In the genomic region with DNA sequence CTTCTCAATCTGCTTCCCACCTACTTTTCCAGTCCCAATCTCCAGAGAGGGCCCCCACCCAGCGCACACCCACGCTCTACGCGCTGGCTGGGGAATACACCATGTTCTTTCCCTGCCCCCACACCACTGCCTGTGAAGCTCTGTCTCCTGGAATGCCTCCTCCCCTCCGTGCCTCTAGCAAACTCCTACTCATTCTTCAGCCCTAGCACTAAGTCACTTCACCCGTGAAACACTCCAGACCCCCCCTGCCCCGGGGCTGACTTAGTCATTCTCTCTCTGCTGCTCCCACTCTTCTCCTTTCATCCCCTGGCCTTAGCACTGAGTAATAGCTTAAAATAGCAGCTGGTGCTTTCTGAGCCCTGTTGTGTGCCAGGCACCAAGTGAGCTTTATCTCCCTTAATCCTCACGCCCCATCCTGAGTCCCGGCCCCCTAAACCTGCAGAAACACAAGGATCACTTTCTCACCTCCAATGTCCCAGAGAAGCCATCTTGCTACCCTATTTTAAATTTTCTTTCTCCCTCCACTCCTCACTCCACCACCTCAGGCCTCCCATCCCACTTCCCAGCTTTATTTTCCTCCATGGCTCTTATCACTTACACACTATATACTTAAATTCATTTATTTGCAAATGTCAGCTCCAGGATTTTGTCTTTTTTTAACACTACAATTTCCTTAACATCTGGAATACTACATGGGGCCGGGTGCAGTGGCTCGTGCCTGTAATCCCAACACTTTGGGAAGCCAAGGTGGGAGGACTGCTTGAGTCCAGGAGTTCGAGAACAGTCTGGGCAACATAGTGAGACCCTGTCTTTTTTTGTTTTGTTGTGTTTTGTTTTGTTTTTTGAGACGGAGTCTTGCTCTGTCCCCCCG, we compare ENCODE assay signal across 1 cellular context.
TF ChIP-seq lines count a peak whose summit lies in the region.

No MANE protein-coding gene starts in this region.

TF ChIP-seq in GM12878, 131 proteins besides CTCF, POLR2A, EP300 and RAD21 (continues in another document):
- TF ChIP-seq EED (IDR thresholded peaks at IDR 0.05; ENCODE audit: low read depth) (peak; percentile 67; the same call in 1 of the 2 replicates), JUNB (IDR thresholded peaks at IDR 0.05) (peak; percentile 58; the same call in 1 of the 2 replicates), TCF7 (IDR thresholded peaks at IDR 0.05; ENCODE audit: borderline replicate concordance) (peak; percentile 71), FOXM1 (IDR thresholded peaks at IDR 0.05; ENCODE audit: low read depth, low read length) (peak; percentile 38; the same call in 1 of the 2 replicates), GATAD2B (conservative IDR thresholded peaks at IDR 0.05; ENCODE audit: low read depth) (no peak), MEF2A (IDR thresholded peaks at IDR 0.05; ENCODE audit: insufficient read depth, low read depth, low read length) (peak; percentile 67), HDGF (IDR thresholded peaks at IDR 0.05) (no peak), IKZF2 (IDR thresholded peaks at IDR 0.05) (peak in 1 of 2 experiments; percentile 22; a peak in 1 of 4 replicates), TAF1 (IDR thresholded peaks at IDR 0.05; ENCODE audit: borderline replicate concordance, low read depth, low read length) (no peak), STAT3 (IDR thresholded peaks at IDR 0.05; ENCODE audit: low read depth, low read length) (no peak), MTA3 (IDR thresholded peaks at IDR 0.05; ENCODE audit: borderline replicate concordance, low read length) (no peak), YY1 (IDR thresholded peaks at IDR 0.05; ENCODE audit: low read depth, low read length) (no peak), BACH1 (IDR thresholded peaks at IDR 0.05; ENCODE audit: borderline replicate concordance) (no peak), SUZ12 (IDR thresholded peaks at IDR 0.05; ENCODE audit: unreplicated experiment) (no peak), EGR1 (IDR thresholded peaks at IDR 0.05; ENCODE audit: borderline replicate concordance in 1 of 2, low read depth in 2 of 2, low read length in 2 of 2) (0 out of 3 replicates have a peak, but pooled peaks of 1 of the 2 experiments have one; percentile 2), SPI1 (IDR thresholded peaks at IDR 0.05; ENCODE audit: borderline replicate concordance, insufficient read depth, low read depth, low read length) (no peak), GABPA (IDR thresholded peaks at IDR 0.05; ENCODE audit: low read depth) (no peak), CREB1 (IDR thresholded peaks at IDR 0.05; ENCODE audit: low read depth) (no peak)
- TF ChIP-seq, protein P1, sequence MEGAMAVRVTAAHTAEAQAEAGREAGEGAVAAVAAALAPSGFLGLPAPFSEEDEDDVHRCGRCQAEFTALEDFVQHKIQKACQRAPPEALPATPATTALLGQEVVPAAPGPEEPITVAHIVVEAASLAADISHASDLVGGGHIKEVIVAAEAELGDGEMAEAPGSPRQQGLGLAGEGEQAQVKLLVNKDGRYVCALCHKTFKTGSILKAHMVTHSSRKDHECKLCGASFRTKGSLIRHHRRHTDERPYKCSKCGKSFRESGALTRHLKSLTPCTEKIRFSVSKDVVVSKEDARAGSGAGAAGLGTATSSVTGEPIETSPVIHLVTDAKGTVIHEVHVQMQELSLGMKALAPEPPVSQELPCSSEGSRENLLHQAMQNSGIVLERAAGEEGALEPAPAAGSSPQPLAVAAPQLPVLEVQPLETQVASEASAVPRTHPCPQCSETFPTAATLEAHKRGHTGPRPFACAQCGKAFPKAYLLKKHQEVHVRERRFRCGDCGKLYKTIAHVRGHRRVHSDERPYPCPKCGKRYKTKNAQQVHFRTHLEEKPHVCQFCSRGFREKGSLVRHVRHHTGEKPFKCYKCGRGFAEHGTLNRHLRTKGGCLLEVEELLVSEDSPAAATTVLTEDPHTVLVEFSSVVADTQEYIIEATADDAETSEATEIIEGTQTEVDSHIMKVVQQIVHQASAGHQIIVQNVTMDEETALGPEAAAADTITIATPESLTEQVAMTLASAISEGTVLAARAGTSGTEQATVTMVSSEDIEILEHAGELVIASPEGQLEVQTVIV (IDR thresholded peaks at IDR 0.05; ENCODE audit: borderline replicate concordance, partially characterized antibody), result no peak
- TF ChIP-seq, protein P2, sequence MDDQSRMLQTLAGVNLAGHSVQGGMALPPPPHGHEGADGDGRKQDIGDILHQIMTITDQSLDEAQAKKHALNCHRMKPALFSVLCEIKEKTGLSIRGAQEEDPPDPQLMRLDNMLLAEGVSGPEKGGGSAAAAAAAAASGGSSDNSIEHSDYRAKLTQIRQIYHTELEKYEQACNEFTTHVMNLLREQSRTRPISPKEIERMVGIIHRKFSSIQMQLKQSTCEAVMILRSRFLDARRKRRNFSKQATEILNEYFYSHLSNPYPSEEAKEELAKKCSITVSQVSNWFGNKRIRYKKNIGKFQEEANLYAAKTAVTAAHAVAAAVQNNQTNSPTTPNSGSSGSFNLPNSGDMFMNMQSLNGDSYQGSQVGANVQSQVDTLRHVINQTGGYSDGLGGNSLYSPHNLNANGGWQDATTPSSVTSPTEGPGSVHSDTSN (IDR thresholded peaks at IDR 0.05; ENCODE audit: insufficient replicate concordance, low read depth, low read length), result no peak
- TF ChIP-seq, protein P3, sequence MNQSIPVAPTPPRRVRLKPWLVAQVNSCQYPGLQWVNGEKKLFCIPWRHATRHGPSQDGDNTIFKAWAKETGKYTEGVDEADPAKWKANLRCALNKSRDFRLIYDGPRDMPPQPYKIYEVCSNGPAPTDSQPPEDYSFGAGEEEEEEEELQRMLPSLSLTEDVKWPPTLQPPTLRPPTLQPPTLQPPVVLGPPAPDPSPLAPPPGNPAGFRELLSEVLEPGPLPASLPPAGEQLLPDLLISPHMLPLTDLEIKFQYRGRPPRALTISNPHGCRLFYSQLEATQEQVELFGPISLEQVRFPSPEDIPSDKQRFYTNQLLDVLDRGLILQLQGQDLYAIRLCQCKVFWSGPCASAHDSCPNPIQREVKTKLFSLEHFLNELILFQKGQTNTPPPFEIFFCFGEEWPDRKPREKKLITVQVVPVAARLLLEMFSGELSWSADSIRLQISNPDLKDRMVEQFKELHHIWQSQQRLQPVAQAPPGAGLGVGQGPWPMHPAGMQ (IDR thresholded peaks at IDR 0.05; ENCODE audit: borderline replicate concordance), result no peak
- TF ChIP-seq, protein P4, sequence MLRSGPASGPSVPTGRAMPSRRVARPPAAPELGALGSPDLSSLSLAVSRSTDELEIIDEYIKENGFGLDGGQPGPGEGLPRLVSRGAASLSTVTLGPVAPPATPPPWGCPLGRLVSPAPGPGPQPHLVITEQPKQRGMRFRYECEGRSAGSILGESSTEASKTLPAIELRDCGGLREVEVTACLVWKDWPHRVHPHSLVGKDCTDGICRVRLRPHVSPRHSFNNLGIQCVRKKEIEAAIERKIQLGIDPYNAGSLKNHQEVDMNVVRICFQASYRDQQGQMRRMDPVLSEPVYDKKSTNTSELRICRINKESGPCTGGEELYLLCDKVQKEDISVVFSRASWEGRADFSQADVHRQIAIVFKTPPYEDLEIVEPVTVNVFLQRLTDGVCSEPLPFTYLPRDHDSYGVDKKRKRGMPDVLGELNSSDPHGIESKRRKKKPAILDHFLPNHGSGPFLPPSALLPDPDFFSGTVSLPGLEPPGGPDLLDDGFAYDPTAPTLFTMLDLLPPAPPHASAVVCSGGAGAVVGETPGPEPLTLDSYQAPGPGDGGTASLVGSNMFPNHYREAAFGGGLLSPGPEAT (IDR thresholded peaks at IDR 0.05; ENCODE audit: low read depth), result no peak
- TF ChIP-seq, protein P5, sequence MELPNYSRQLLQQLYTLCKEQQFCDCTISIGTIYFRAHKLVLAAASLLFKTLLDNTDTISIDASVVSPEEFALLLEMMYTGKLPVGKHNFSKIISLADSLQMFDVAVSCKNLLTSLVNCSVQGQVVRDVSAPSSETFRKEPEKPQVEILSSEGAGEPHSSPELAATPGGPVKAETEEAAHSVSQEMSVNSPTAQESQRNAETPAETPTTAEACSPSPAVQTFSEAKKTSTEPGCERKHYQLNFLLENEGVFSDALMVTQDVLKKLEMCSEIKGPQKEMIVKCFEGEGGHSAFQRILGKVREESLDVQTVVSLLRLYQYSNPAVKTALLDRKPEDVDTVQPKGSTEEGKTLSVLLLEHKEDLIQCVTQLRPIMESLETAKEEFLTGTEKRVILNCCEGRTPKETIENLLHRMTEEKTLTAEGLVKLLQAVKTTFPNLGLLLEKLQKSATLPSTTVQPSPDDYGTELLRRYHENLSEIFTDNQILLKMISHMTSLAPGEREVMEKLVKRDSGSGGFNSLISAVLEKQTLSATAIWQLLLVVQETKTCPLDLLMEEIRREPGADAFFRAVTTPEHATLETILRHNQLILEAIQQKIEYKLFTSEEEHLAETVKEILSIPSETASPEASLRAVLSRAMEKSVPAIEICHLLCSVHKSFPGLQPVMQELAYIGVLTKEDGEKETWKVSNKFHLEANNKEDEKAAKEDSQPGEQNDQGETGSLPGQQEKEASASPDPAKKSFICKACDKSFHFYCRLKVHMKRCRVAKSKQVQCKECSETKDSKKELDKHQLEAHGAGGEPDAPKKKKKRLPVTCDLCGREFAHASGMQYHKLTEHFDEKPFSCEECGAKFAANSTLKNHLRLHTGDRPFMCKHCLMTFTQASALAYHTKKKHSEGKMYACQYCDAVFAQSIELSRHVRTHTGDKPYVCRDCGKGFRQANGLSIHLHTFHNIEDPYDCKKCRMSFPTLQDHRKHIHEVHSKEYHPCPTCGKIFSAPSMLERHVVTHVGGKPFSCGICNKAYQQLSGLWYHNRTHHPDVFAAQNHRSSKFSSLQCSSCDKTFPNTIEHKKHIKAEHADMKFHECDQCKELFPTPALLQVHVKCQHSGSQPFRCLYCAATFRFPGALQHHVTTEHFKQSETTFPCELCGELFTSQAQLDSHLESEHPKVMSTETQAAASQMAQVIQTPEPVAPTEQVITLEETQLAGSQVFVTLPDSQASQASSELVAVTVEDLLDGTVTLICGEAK (IDR thresholded peaks at IDR 0.05; ENCODE audit: borderline replicate concordance), result no peak
- TF ChIP-seq, protein P6, sequence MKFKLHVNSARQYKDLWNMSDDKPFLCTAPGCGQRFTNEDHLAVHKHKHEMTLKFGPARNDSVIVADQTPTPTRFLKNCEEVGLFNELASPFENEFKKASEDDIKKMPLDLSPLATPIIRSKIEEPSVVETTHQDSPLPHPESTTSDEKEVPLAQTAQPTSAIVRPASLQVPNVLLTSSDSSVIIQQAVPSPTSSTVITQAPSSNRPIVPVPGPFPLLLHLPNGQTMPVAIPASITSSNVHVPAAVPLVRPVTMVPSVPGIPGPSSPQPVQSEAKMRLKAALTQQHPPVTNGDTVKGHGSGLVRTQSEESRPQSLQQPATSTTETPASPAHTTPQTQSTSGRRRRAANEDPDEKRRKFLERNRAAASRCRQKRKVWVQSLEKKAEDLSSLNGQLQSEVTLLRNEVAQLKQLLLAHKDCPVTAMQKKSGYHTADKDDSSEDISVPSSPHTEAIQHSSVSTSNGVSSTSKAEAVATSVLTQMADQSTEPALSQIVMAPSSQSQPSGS (IDR thresholded peaks at IDR 0.05; ENCODE audit: low read length), result peak; percentile 44; the same call in 1 of the 2 replicates
- TF ChIP-seq, protein P7, sequence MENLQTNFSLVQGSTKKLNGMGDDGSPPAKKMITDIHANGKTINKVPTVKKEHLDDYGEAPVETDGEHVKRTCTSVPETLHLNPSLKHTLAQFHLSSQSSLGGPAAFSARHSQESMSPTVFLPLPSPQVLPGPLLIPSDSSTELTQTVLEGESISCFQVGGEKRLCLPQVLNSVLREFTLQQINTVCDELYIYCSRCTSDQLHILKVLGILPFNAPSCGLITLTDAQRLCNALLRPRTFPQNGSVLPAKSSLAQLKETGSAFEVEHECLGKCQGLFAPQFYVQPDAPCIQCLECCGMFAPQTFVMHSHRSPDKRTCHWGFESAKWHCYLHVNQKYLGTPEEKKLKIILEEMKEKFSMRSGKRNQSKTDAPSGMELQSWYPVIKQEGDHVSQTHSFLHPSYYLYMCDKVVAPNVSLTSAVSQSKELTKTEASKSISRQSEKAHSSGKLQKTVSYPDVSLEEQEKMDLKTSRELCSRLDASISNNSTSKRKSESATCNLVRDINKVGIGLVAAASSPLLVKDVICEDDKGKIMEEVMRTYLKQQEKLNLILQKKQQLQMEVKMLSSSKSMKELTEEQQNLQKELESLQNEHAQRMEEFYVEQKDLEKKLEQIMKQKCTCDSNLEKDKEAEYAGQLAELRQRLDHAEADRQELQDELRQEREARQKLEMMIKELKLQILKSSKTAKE (IDR thresholded peaks at IDR 0.05; ENCODE audit: low read depth, poor library complexity, severe bottlenecking), result no peak
- TF ChIP-seq, protein P8, sequence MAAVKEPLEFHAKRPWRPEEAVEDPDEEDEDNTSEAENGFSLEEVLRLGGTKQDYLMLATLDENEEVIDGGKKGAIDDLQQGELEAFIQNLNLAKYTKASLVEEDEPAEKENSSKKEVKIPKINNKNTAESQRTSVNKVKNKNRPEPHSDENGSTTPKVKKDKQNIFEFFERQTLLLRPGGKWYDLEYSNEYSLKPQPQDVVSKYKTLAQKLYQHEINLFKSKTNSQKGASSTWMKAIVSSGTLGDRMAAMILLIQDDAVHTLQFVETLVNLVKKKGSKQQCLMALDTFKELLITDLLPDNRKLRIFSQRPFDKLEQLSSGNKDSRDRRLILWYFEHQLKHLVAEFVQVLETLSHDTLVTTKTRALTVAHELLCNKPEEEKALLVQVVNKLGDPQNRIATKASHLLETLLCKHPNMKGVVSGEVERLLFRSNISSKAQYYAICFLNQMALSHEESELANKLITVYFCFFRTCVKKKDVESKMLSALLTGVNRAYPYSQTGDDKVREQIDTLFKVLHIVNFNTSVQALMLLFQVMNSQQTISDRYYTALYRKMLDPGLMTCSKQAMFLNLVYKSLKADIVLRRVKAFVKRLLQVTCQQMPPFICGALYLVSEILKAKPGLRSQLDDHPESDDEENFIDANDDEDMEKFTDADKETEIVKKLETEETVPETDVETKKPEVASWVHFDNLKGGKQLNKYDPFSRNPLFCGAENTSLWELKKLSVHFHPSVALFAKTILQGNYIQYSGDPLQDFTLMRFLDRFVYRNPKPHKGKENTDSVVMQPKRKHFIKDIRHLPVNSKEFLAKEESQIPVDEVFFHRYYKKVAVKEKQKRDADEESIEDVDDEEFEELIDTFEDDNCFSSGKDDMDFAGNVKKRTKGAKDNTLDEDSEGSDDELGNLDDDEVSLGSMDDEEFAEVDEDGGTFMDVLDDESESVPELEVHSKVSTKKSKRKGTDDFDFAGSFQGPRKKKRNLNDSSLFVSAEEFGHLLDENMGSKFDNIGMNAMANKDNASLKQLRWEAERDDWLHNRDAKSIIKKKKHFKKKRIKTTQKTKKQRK (IDR thresholded peaks at IDR 0.05; ENCODE audit: low read depth, low read length), result no peak
- TF ChIP-seq, protein P9, sequence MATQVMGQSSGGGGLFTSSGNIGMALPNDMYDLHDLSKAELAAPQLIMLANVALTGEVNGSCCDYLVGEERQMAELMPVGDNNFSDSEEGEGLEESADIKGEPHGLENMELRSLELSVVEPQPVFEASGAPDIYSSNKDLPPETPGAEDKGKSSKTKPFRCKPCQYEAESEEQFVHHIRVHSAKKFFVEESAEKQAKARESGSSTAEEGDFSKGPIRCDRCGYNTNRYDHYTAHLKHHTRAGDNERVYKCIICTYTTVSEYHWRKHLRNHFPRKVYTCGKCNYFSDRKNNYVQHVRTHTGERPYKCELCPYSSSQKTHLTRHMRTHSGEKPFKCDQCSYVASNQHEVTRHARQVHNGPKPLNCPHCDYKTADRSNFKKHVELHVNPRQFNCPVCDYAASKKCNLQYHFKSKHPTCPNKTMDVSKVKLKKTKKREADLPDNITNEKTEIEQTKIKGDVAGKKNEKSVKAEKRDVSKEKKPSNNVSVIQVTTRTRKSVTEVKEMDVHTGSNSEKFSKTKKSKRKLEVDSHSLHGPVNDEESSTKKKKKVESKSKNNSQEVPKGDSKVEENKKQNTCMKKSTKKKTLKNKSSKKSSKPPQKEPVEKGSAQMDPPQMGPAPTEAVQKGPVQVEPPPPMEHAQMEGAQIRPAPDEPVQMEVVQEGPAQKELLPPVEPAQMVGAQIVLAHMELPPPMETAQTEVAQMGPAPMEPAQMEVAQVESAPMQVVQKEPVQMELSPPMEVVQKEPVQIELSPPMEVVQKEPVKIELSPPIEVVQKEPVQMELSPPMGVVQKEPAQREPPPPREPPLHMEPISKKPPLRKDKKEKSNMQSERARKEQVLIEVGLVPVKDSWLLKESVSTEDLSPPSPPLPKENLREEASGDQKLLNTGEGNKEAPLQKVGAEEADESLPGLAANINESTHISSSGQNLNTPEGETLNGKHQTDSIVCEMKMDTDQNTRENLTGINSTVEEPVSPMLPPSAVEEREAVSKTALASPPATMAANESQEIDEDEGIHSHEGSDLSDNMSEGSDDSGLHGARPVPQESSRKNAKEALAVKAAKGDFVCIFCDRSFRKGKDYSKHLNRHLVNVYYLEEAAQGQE (IDR thresholded peaks at IDR 0.05; ENCODE audit: low read depth, low read length), result no peak
